ENCODE assay signal across 24 cellular contexts in the genomic region with DNA sequence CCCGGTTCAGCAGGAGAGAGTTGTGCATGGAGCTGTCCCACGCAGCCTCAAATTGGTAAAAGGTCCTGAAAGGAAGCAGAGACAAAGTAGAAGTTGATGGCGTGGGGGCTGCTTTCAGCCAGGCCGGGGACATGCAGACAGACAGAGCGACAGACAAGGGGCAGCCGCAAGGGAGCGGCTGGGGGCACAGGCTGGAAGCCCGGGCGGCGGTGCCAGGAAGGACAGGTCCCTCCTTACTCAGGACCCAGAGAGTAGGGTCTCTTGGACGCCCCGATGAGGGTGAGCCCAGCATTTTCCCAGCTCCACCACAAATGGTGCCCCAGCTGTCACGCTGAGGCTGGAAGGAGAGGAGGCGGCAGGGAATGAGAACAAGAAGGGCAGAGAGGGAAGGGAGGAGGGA. TPM values are rescaled to one million over a fixed set of nuclear protein-coding genes. Genes with fewer than 3 reads are reported as not detected.
DNase-seq lines count a peak whose midpoint lies in the region; ATAC-seq and TF ChIP-seq lines count a peak whose summit lies in the region.
"Had no signal": no experiment of that assay in that cellular context is flagged by ENCODE, and none has a peak within 500 bp of the region (broad histone marks: within the 10 kb centered on the region; RNA-seq: fewer than 3 reads in every experiment).

No MANE protein-coding gene starts in this region.

- H3K36me3 Mint-ChIP-seq in nephron progenitor cell (ENCODE audit: low read depth) (no peaks in the 10 kb centered on the region), progenitor cell of endocrine pancreas (ENCODE audit: insufficient read depth) (peaks cover 4% of the 10 kb centered on the region)
- H3K36me3 Mint-ChIP-seq: CD14-positive monocyte; CD8-positive, alpha-beta memory T cell had no signal

- H3K27me3 ChIP-seq in right cardiac atrium (ENCODE audit: control insufficient read depth, insufficient read depth) (no peaks in the 10 kb centered on the region), right atrium auricular region (no peaks in the 10 kb centered on the region), WERI-Rb-1 (ENCODE audit: insufficient read depth, low read depth, severe bottlenecking) (no peaks in the 10 kb centered on the region), sigmoid colon (peaks cover 0 to 22% (median 0%) of the 10 kb centered on the region in 3 donors)

- H3K4me1 Mint-ChIP-seq in nephron progenitor cell (peaks cover 37% of the 10 kb centered on the region), progenitor cell of endocrine pancreas (ENCODE audit: low read depth) (no peaks in the 10 kb centered on the region)
- H3K4me1 Mint-ChIP-seq: CD14-positive monocyte; CD8-positive, alpha-beta memory T cell had no signal

- H3K9me3 ChIP-seq in right cardiac atrium (ENCODE audit: control insufficient read depth, low read length) (no peaks in the 10 kb centered on the region), right atrium auricular region (no peaks in the 10 kb centered on the region), WERI-Rb-1 (ENCODE audit: severe bottlenecking) (no peaks in the 10 kb centered on the region), sigmoid colon (no peaks in the 10 kb centered on the region)
- H3K9me3 ChIP-seq: A549 had no signal

- H3K27me3 Mint-ChIP-seq in nephron progenitor cell (ENCODE audit: low read depth, poor library complexity) (no peaks in the 10 kb centered on the region), progenitor cell of endocrine pancreas (no peaks in the 10 kb centered on the region)

- H3K9me3 Mint-ChIP-seq in nephron progenitor cell = no peaks in the 10 kb centered on the region
- H3K9me3 Mint-ChIP-seq in progenitor cell of endocrine pancreas (ENCODE audit: low read depth) = no peaks in the 10 kb centered on the region
- H3K9me3 Mint-ChIP-seq: CD4-positive, alpha-beta T cell; CD8-positive, alpha-beta memory T cell had no signal

- no peak for ATAC-seq in right cardiac atrium
- no peak for ATAC-seq in HG03280 (IDR thresholded peaks at IDR 0.05; ENCODE audit: unreplicated experiment)
- ATAC-seq: A549, GM12878, HCT116 had no signal

- H3K27ac ChIP-seq in right cardiac atrium (ENCODE audit: low read length) = no peak overlapping the region
- no peak overlapping the region for H3K27ac ChIP-seq in right atrium auricular region
- H3K27ac ChIP-seq in WERI-Rb-1 = 0 out of 2 replicates have a peak overlapping the region, but pooled peaks have one; percentile 6
- no peak overlapping the region for H3K27ac ChIP-seq in sigmoid colon
- H3K27ac ChIP-seq: A549, GM23248 had no signal

- TF ChIP-seq EP300 in sigmoid colon (IDR thresholded peaks at IDR 0.05) = no peak

- H3K36me3 ChIP-seq in right atrium auricular region (no peaks in the 10 kb centered on the region), WERI-Rb-1 (peaks cover 75% of the 10 kb centered on the region), sigmoid colon (no peaks in the 10 kb centered on the region)

- H3K4me3 Mint-ChIP-seq in nephron progenitor cell (no peak overlapping the region), progenitor cell of endocrine pancreas (ENCODE audit: low read depth) (no peak overlapping the region)
- H3K4me3 Mint-ChIP-seq: CD14-positive monocyte; CD4-positive, alpha-beta T cell; CD8-positive, alpha-beta memory T cell had no signal

- TF ChIP-seq POLR2A in sigmoid colon (IDR thresholded peaks at IDR 0.05) = no peak

- DNase-seq in right cardiac atrium (peak in 2 of 3 donors; percentile 21 to 45), right atrium auricular region (ENCODE audit: low spot score) (no peak), WERI-Rb-1 (no peak), nephron progenitor cell (no peak), progenitor cell of endocrine pancreas (ENCODE audit: low spot score, unreplicated experiment) (no peak), sigmoid colon (no peak), RKO (ENCODE audit: low spot score) (no peak)
- DNase-seq: 8988T; ACHN; CD4-positive, alpha-beta T cell; CD8-positive, alpha-beta memory T cell; DMS 273 treated with DMSO at 0.1 percent for 48 hours; DMS79; EL; GDM1; GM23248; H7 had no signal

- 87% methylated on average over 14 of the region's 14 CpGs for WGBS in right cardiac atrium
- WGBS in sigmoid colon, 2 donors = 86 to 91% methylated on average over 14 of the region's 14 CpGs

- H3K27ac Mint-ChIP-seq in nephron progenitor cell = peak overlapping the region; percentile 73
- peak overlapping the region; percentile 5 for H3K27ac Mint-ChIP-seq in progenitor cell of endocrine pancreas
- H3K27ac Mint-ChIP-seq: CD14-positive monocyte; CD4-positive, alpha-beta T cell; CD8-positive, alpha-beta memory T cell had no signal

- intact Hi-C loops in right cardiac atrium (cut with DNase I) (no loop called here), sigmoid colon (cut with DNase I) (no loop called here)

- no peak overlapping the region for H3K4me3 ChIP-seq in right cardiac atrium (ENCODE audit: low read length)
- H3K4me3 ChIP-seq in right atrium auricular region = no peak overlapping the region
- no peak overlapping the region for H3K4me3 ChIP-seq in WERI-Rb-1 (ENCODE audit: low read depth, low read length)
- H3K4me3 ChIP-seq in sigmoid colon = no peak overlapping the region
- H3K4me3 ChIP-seq: A549, GM12878, GM23248 had no signal

- TF ChIP-seq CTCF in right atrium auricular region (IDR thresholded peaks at IDR 0.05) (no peak), WERI-Rb-1 (IDR thresholded peaks at IDR 0.05; ENCODE audit: low read depth, low read length) (no peak), nephron progenitor cell (IDR thresholded peaks at IDR 0.05) (no peak), progenitor cell of endocrine pancreas (IDR thresholded peaks at IDR 0.05; ENCODE audit: unreplicated experiment) (no peak), sigmoid colon (IDR thresholded peaks at IDR 0.05) (no peak)

- H3K4me1 ChIP-seq in right cardiac atrium (ENCODE audit: control insufficient read depth, insufficient read depth, low read length) (no peaks in the 10 kb centered on the region), right atrium auricular region (no peaks in the 10 kb centered on the region), sigmoid colon (no peaks in the 10 kb centered on the region)
- H3K4me1 ChIP-seq: A549 had no signal

RNA-seq across cellular contexts. Expression of gene AQP12A, which starts 35.2 kb away (rescaled TPM):
- total RNA-seq in right cardiac atrium (not detected), right atrium auricular region (not detected), progenitor cell of endocrine pancreas (not detected in 2 replicates), sigmoid colon (not detected)
- polyA plus RNA-seq in right cardiac atrium (not detected), sigmoid colon (1 to 10 TPM in 2 of 3 donors, not detected in 1; 3.0 to 7.4 TPM)
- total RNA-seq: CD4-positive, alpha-beta T cell; CD8-positive, alpha-beta memory T cell; GM12878; GM23248; H1; H7 had no signal
- polyA plus RNA-seq: A549; BJ; CD14-positive monocyte; CD8-positive, alpha-beta memory T cell; GM12878; GM23248; H1 had no signal

RNA-seq across cellular contexts. Expression of gene AQP12B, which starts 44.2 kb away (rescaled TPM):
- total RNA-seq in right cardiac atrium = not detected
- polyA plus RNA-seq in right cardiac atrium = not detected
- total RNA-seq in right atrium auricular region = not detected
- not detected in 2 replicates for total RNA-seq in progenitor cell of endocrine pancreas
- not detected for total RNA-seq in sigmoid colon
- 1 to 10 TPM in 2 of 3 donors, not detected in 1; 1.2 to 5.5 TPM for polyA plus RNA-seq in sigmoid colon
- total RNA-seq: CD4-positive, alpha-beta T cell; CD8-positive, alpha-beta memory T cell; GM12878; GM23248; H1; H7 had no signal
- polyA plus RNA-seq: A549; BJ; CD14-positive monocyte; CD8-positive, alpha-beta memory T cell; GM12878; GM23248; H1 had no signal

Comparison
In these comparisons a context has a peak if more than half of its experiments do, and no peak if none do; other contexts are left out.
1. DNase-seq: peak in right cardiac atrium (2 of 3); none in right atrium auricular region (single experiment), WERI-Rb-1 (single experiment), nephron progenitor cell (single experiment), progenitor cell of endocrine pancreas (single experiment), sigmoid colon (single experiment) and RKO (single experiment).